1 cellular context compared by ENCODE assay signal in genomic region chr2:202608142-202608852, GRCh38.
TF ChIP-seq lines count a peak whose summit lies in the region.

No MANE protein-coding gene starts in this region.

TF ChIP-seq in WTC11, 78 proteins besides CTCF, POLR2A, EP300 and RAD21 (continued from another document):
- TF ChIP-seq ZNF281 (CRISPR knock-in tag; IDR thresholded peaks at IDR 0.05) (no peak), NFE2L1 (CRISPR knock-in tag; IDR thresholded peaks at IDR 0.05) (no peak), ARID4B (CRISPR knock-in tag; IDR thresholded peaks at IDR 0.05; ENCODE audit: borderline replicate concordance) (no peak), MAX (CRISPR knock-in tag; IDR thresholded peaks at IDR 0.05) (no peak), PRDM15 (CRISPR knock-in tag; IDR thresholded peaks at IDR 0.05) (no peak), OVOL2 (CRISPR knock-in tag; IDR thresholded peaks at IDR 0.05; ENCODE audit: borderline replicate concordance) (no peak), AR (CRISPR knock-in tag; IDR thresholded peaks at IDR 0.05) (no peak), MXD4 (CRISPR knock-in tag; IDR thresholded peaks at IDR 0.05; ENCODE audit: borderline replicate concordance) (no peak), CREM (CRISPR knock-in tag; IDR thresholded peaks at IDR 0.05) (no peak), JAZF1 (CRISPR knock-in tag; IDR thresholded peaks at IDR 0.05) (no peak), ZNF423 (CRISPR knock-in tag; IDR thresholded peaks at IDR 0.05) (no peak)
